Comparison of ENCODE assay signal across 18 cellular contexts in genomic region chr11:60916669-60917206, GRCh38. TPM values are rescaled to one million over a fixed set of nuclear protein-coding genes. Genes with fewer than 3 reads are reported as not detected.
DNase-seq lines count a peak whose midpoint lies in the region; ATAC-seq, FAIRE-seq and TF ChIP-seq lines count a peak whose summit lies in the region.
"Had no signal": no experiment of that assay in that cellular context is flagged by ENCODE, and none has a peak within 500 bp of the region (broad histone marks: within the 10 kb centered on the region; RNA-seq: fewer than 3 reads in every experiment).

No MANE protein-coding gene starts in this region.

- 60% methylated on average over 3 of the region's 3 CpGs for WGBS in suprapubic skin

- H3K4me2 ChIP-seq in keratinocyte (ENCODE audit: control insufficient read depth, extremely low read depth, insufficient read depth, low read depth, low read length), result peak overlapping the region; percentile 7

- no peak overlapping the region for H3K4me3 ChIP-seq in keratinocyte (ENCODE audit: control insufficient read depth in 2 of 3, extremely low read depth in 1 of 3, insufficient read depth in 2 of 3, low read depth in 1 of 3, low read length in 3 of 3)
- H3K4me3 ChIP-seq in suprapubic skin, result no peak overlapping the region

- DNase-seq in activated effector memory CD4-positive, alpha-beta T cell treated with anti-CD3 and anti-CD28 coated beads, Interleukin-2, amount 50 U/mL, for 16 hours, result peak; percentile 50
- no peak for DNase-seq in activated effector memory CD4-positive, alpha-beta T cell treated with Interleukin-2 at 50 U/mL for 16 hours
- DNase-seq in T-cell, result no peak
- no peak for DNase-seq in keratinocyte (ENCODE audit: low read depth, low spot score)
- DNase-seq in suprapubic skin (ENCODE audit: low spot score in 2 of 2), result no peak
- no peak for DNase-seq in inferior parietal cortex (ENCODE audit: extremely low spot score)
- no peak for DNase-seq in NCI-H1417 treated with DMSO at 0.1 percent for 48 hours (lab: John Stamatoyannopoulos, UW)
- no peak for DNase-seq in epidermal melanocyte (ENCODE audit: insufficient read length, low spot score)
- DNase-seq: EL, GM23248, heart right ventricle, left lung, NCI-H524, nucleus accumbens, SHP77, uterus had no signal

- H4K20me1 ChIP-seq in keratinocyte (ENCODE audit: control insufficient read depth, extremely low read depth, insufficient read depth, low read length), result peaks cover 2% of the 10 kb centered on the region

- no peak for TF ChIP-seq EP300 in suprapubic skin (IDR thresholded peaks at IDR 0.05)

- TF ChIP-seq POLR2A in suprapubic skin (IDR thresholded peaks at IDR 0.05), result no peak

- ATAC-seq in T-cell (replicated peaks in 1 of 4), result no peak
- ATAC-seq: heart right ventricle, left lung had no signal

- no peak overlapping the region for H2AFZ ChIP-seq in keratinocyte (ENCODE audit: control insufficient read depth, low read length)

- no peak for FAIRE-seq in keratinocyte (lab: Jason Lieb, UNC)
- FAIRE-seq: bronchial epithelial cell, endometrium had no signal

- H3K4me1 ChIP-seq in keratinocyte (ENCODE audit: control insufficient read depth, extremely low read depth, insufficient read depth, low read length) (peaks cover 52% of the 10 kb centered on the region), suprapubic skin (peaks cover 65% of the 10 kb centered on the region)

- no peaks in the 10 kb centered on the region for H3K27me3 Mint-ChIP-seq in T-cell

- H3K4me1 Mint-ChIP-seq in T-cell, result peaks cover 46 to 56% (median 51%) of the 10 kb centered on the region in 3 donors

- no peaks in the 10 kb centered on the region for H3K9me3 Mint-ChIP-seq in T-cell

- H3K9me3 ChIP-seq in keratinocyte (ENCODE audit: control insufficient read depth, low read depth, low read length), result no peaks in the 10 kb centered on the region
- H3K9me3 ChIP-seq in suprapubic skin, result no peaks in the 10 kb centered on the region
- H3K9me3 ChIP-seq: heart right ventricle, left lung, uterus had no signal

- peaks cover 28% of the 10 kb centered on the region for H3K36me3 Mint-ChIP-seq in T-cell

- TF ChIP-seq CTCF in keratinocyte (optimal IDR thresholded peaks at IDR 0.05 in 1 of 3, IDR thresholded peaks at IDR 0.05 in 1 of 3, conservative IDR thresholded peaks at IDR 0.05 in 1 of 3; ENCODE audit: extremely low read depth in 1 of 3, insufficient read depth in 2 of 3, low read length in 3 of 3) (no peak), suprapubic skin (IDR thresholded peaks at IDR 0.05) (no peak)

- CTCF ChIA-PET in T-cell (lab: Charles Lee), result interaction anchor here in 1 of 2 donors (0.9 kb wide), 1 partner anchor 12 kb away, joined by 4 read pairs; no protein-coding TSS in a partner anchor

- H3K9ac ChIP-seq in keratinocyte (ENCODE audit: control insufficient read depth, extremely low read depth, insufficient read depth, low read length), result peak overlapping the region; percentile 19

- peak overlapping the region in 2 of 3 donors; percentile 22 to 30 for H3K4me3 Mint-ChIP-seq in T-cell

- POLR2A ChIA-PET in T-cell (lab: Charles Lee), result no interaction called here

- H3K36me3 ChIP-seq in keratinocyte (ENCODE audit: control insufficient read depth in 2 of 2, extremely low read depth in 1 of 2, insufficient read depth in 2 of 2, low read length in 2 of 2) (peaks cover 14% of the 10 kb centered on the region in 2 experiments), suprapubic skin (peaks cover 22% of the 10 kb centered on the region)
- H3K36me3 ChIP-seq: uterus had no signal

- no peaks in the 10 kb centered on the region for H3K27me3 ChIP-seq in keratinocyte (ENCODE audit: control insufficient read depth, extremely low read depth, insufficient read depth, low read length)
- H3K27me3 ChIP-seq in suprapubic skin, result no peaks in the 10 kb centered on the region
- H3K27me3 ChIP-seq: heart right ventricle, left lung, uterus had no signal

- dilution Hi-C loops in keratinocyte (cut with MboI; ENCODE audit: extremely low pct_ligation_motif_present, low sequenced_read_pairs), result no loop called here

- H3K9me1 ChIP-seq in keratinocyte (ENCODE audit: control insufficient read depth, extremely low read depth, insufficient read depth, low read length), result peaks cover 4% of the 10 kb centered on the region

- peak overlapping the region; percentile 68 for H3K27ac ChIP-seq in keratinocyte (ENCODE audit: control insufficient read depth, insufficient read depth, low read length)
- peak overlapping the region; percentile 11 for H3K27ac ChIP-seq in suprapubic skin

- H3K27ac Mint-ChIP-seq in T-cell, result peak overlapping the region in 1 of 2 donors; percentile 24

- peaks cover 38% of the 10 kb centered on the region for H3K79me2 ChIP-seq in keratinocyte (ENCODE audit: control insufficient read depth, insufficient read depth, low read length)

RNA-seq across cellular contexts. Expression of gene TMEM109, which starts 2.8 kb away (rescaled TPM):
- total RNA-seq in T-cell (10 to 100 TPM; 55.6 to 82.1 (median 71.8) TPM), suprapubic skin (100 to 1,000 TPM in 3 of 4 donors, 10 to 100 TPM in 1; 67.4 to 128 (median 110) TPM)
- 19.0 to 42.3 TPM (median 25.2 TPM) in 3 replicates for polyA plus RNA-seq in keratinocyte
- polyA plus RNA-seq in keratinocyte (2011; ENCODE audit: low read depth), result 3.0 TPM
- 25.2 and 30.7 TPM in 2 replicates for polyA plus RNA-seq in keratinocyte (2011; cell fraction: cytosol; rRNA removed)
- polyA plus RNA-seq in keratinocyte (2011; cell fraction: nucleus; rRNA removed), result 61.2 and 75.2 TPM in 2 replicates
- polyA plus RNA-seq in keratinocyte (2012; ENCODE audit: low replicate concordance), result 40.9 and 55.3 TPM in 2 replicates
- 20.4 to 81.9 TPM (median 21.7 TPM) in 3 replicates for polyA minus RNA-seq in keratinocyte
- 19.2 TPM for polyA minus RNA-seq in keratinocyte (2011; cell fraction: cytosol; rRNA and poly(A)+ RNA removed)
- 21.9 and 25.1 TPM in 2 replicates for polyA minus RNA-seq in keratinocyte (2011; cell fraction: nucleus; rRNA and poly(A)+ RNA removed)

RNA-seq across cellular contexts. Expression of gene TMEM132A, which starts 7.5 kb away (rescaled TPM):
- total RNA-seq in T-cell (1 to 10 TPM in 2 of 5 donors, under 1 TPM in 1, not detected in 2; 0.23 to 1.6 (median 1.2) TPM), suprapubic skin (1 to 10 TPM; 7.5 to 9.6 (median 8.0) TPM)
- polyA plus RNA-seq in keratinocyte, result 16.6 to 54.1 TPM (median 29.7 TPM) in 3 replicates
- 5.2 TPM for polyA plus RNA-seq in keratinocyte (2011; ENCODE audit: low read depth)
- 7.8 and 17.4 TPM in 2 replicates for polyA plus RNA-seq in keratinocyte (2011; cell fraction: cytosol; rRNA removed)
- polyA plus RNA-seq in keratinocyte (2011; cell fraction: nucleus; rRNA removed), result 95.7 and 118 TPM in 2 replicates
- polyA plus RNA-seq in keratinocyte (2012; ENCODE audit: low replicate concordance), result 33.0 and 69.2 TPM in 2 replicates
- 19.0 to 37.6 TPM (median 37.4 TPM) in 3 replicates for polyA minus RNA-seq in keratinocyte
- polyA minus RNA-seq in keratinocyte (2011; cell fraction: cytosol; rRNA and poly(A)+ RNA removed), result 74.1 TPM
- 120 and 141 TPM in 2 replicates for polyA minus RNA-seq in keratinocyte (2011; cell fraction: nucleus; rRNA and poly(A)+ RNA removed)

RNA-seq across cellular contexts. Expression of gene PRPF19, which starts 10.4 kb away (rescaled TPM):
- total RNA-seq in T-cell (100 to 1,000 TPM in 2 of 5 donors, 10 to 100 TPM in 3; 81.7 to 106 (median 96.9) TPM), suprapubic skin (100 to 1,000 TPM; 101 to 153 (median 116) TPM)
- 16.9 to 67.7 TPM (median 35.4 TPM) in 3 replicates for polyA plus RNA-seq in keratinocyte
- polyA plus RNA-seq in keratinocyte (2011; ENCODE audit: low read depth), result 59.7 TPM
- 24.2 and 32.7 TPM in 2 replicates for polyA plus RNA-seq in keratinocyte (2011; cell fraction: cytosol; rRNA removed)
- 43.1 and 51.4 TPM in 2 replicates for polyA plus RNA-seq in keratinocyte (2011; cell fraction: nucleus; rRNA removed)
- 60.5 and 80.0 TPM in 2 replicates for polyA plus RNA-seq in keratinocyte (2012; ENCODE audit: low replicate concordance)
- 17.2 to 109 TPM (median 31.9 TPM) in 3 replicates for polyA minus RNA-seq in keratinocyte
- polyA minus RNA-seq in keratinocyte (2011; cell fraction: cytosol; rRNA and poly(A)+ RNA removed), result 36.4 TPM
- 22.9 and 24.7 TPM in 2 replicates for polyA minus RNA-seq in keratinocyte (2011; cell fraction: nucleus; rRNA and poly(A)+ RNA removed)

RNA-seq across cellular contexts. Expression of gene SLC15A3, which starts 35.2 kb away (rescaled TPM):
- total RNA-seq in T-cell, result 10 to 100 TPM in 1 of 5 donors, 1 to 10 TPM in 4; 5.4 to 12.2 (median 6.7) TPM
- 0.79 to 2.0 TPM (median 1.0 TPM) in 3 replicates for polyA plus RNA-seq in keratinocyte
- polyA plus RNA-seq in keratinocyte (2011; ENCODE audit: low read depth), result not detected
- polyA plus RNA-seq in keratinocyte (2011; cell fraction: cytosol; rRNA removed), result 0.44 and 0.66 TPM in 2 replicates
- polyA plus RNA-seq in keratinocyte (2011; cell fraction: nucleus; rRNA removed), result 1.8 and 2.1 TPM in 2 replicates
- polyA plus RNA-seq in keratinocyte (2012; ENCODE audit: low replicate concordance), result 0.08 and 4.0 TPM in 2 replicates
- polyA minus RNA-seq in keratinocyte, result 1.7 to 6.8 TPM (median 3.3 TPM) in 3 replicates
- not detected for polyA minus RNA-seq in keratinocyte (2011; cell fraction: cytosol; rRNA and poly(A)+ RNA removed)
- polyA minus RNA-seq in keratinocyte (2011; cell fraction: nucleus; rRNA and poly(A)+ RNA removed), result 1.9 and 2.0 TPM in 2 replicates
- 10 to 100 TPM in 2 of 4 donors, 1 to 10 TPM in 2; 1.7 to 10.5 (median 9.8) TPM for total RNA-seq in suprapubic skin

RNA-seq across cellular contexts. Expression of gene ZP1, which starts 49.4 kb away (rescaled TPM):
- 1 to 10 TPM in 1 of 5 donors, under 1 TPM in 1, not detected in 3; 0.20 to 1.0 TPM for total RNA-seq in T-cell
- not detected in 3 replicates for polyA plus RNA-seq in keratinocyte
- polyA plus RNA-seq in keratinocyte (2011; ENCODE audit: low read depth), result not detected
- not detected in 2 replicates for polyA plus RNA-seq in keratinocyte (2011; cell fraction: cytosol; rRNA removed)
- polyA plus RNA-seq in keratinocyte (2011; cell fraction: nucleus; rRNA removed), result not detected in 2 replicates
- not detected in 2 replicates for polyA plus RNA-seq in keratinocyte (2012; ENCODE audit: low replicate concordance)
- not detected in 3 replicates for polyA minus RNA-seq in keratinocyte
- polyA minus RNA-seq in keratinocyte (2011; cell fraction: cytosol; rRNA and poly(A)+ RNA removed), result not detected
- polyA minus RNA-seq in keratinocyte (2011; cell fraction: nucleus; rRNA and poly(A)+ RNA removed), result not detected in 2 replicates
- 1 to 10 TPM in 1 of 4 donors, under 1 TPM in 1, not detected in 2; 0.94 to 5.5 TPM for total RNA-seq in suprapubic skin
- total RNA-seq: bronchial epithelial cell, left lung, uterus had no signal
